ENCODE assay signal across 8 cellular contexts in genomic region chr2:86037795-86038192, GRCh38.
DNase-seq lines count a peak whose midpoint lies in the region; ATAC-seq, FAIRE-seq and TF ChIP-seq lines count a peak whose summit lies in the region.

No MANE protein-coding gene starts in this region.

- H3K9me3 ChIP-seq in OCI-LY3 (ENCODE audit: insufficient read depth, low read length) (no peaks in the 10 kb centered on the region), kidney (ENCODE audit: control insufficient read depth in 1 of 2, low read length in 2 of 2) (no peaks in the 10 kb centered on the region), stomach smooth muscle (ENCODE audit: control insufficient read depth in 2 of 2, low read length in 2 of 2) (no peaks in the 10 kb centered on the region)

- H3K27ac ChIP-seq in OCI-LY3 (ENCODE audit: low read length) (peak overlapping the region; percentile 96), kidney (ENCODE audit: low read depth in 2 of 2, low read length in 2 of 2) (peak overlapping the region; percentile 92 to 94), stomach smooth muscle (ENCODE audit: low read length) (peak overlapping the region; percentile 88)

- H3K27me3 ChIP-seq in OCI-LY3 (ENCODE audit: low read depth, low read length) (no peaks in the 10 kb centered on the region), stomach smooth muscle (ENCODE audit: control insufficient read depth in 1 of 2, insufficient read depth in 2 of 2, low read length in 2 of 2) (no peaks in the 10 kb centered on the region)

- H3K36me3 Mint-ChIP-seq in activated naive CD4-positive, alpha-beta T cell treated with anti-CD3 and anti-CD28 coated beads, Interleukin-2, amount 50 U/mL, for 72 hours = peaks cover 19 to 48% of the 10 kb centered on the region in 2 donors

- ATAC-seq in activated naive CD4-positive, alpha-beta T cell treated with anti-CD3 and anti-CD28 coated beads, Interleukin-2, amount 50 U/mL, for 72 hours = peak; percentile 28 to 29
- no peak for ATAC-seq in GM18520 (IDR thresholded peaks at IDR 0.05; ENCODE audit: unreplicated experiment)

- H3K9me3 Mint-ChIP-seq in activated naive CD4-positive, alpha-beta T cell treated with anti-CD3 and anti-CD28 coated beads, Interleukin-2, amount 50 U/mL, for 72 hours = no peaks in the 10 kb centered on the region

- intact Hi-C loops in kidney (cut with DNase I) = no loop called here

- H3K36me3 ChIP-seq in OCI-LY3 (replicated peaks; ENCODE audit: low read depth, low read length) (peaks cover 57% of the 10 kb centered on the region), kidney (ENCODE audit: control insufficient read depth in 1 of 2, insufficient read depth in 2 of 2, low read length in 2 of 2) (peaks cover 17 to 32% of the 10 kb centered on the region in 2 donors), stomach smooth muscle (ENCODE audit: control insufficient read depth in 2 of 2, insufficient read depth in 2 of 2, low read length in 2 of 2) (peaks cover 36 to 60% of the 10 kb centered on the region in 2 donors)

- H3K4me1 ChIP-seq in OCI-LY3 (ENCODE audit: low read length) (peaks cover 49% of the 10 kb centered on the region), kidney (ENCODE audit: control insufficient read depth in 1 of 2, insufficient read depth in 1 of 2, low read depth in 1 of 2, low read length in 2 of 2) (peaks cover 37 to 38% of the 10 kb centered on the region in 2 donors), stomach smooth muscle (ENCODE audit: control insufficient read depth, insufficient read depth, low read length) (peaks cover 40% of the 10 kb centered on the region)

- H3K4me2 ChIP-seq in OCI-LY3 (ENCODE audit: low read length) = peak overlapping the region; percentile 58

- H3K4me3 ChIP-seq in OCI-LY3 (ENCODE audit: low read length) (no peak overlapping the region), kidney (ENCODE audit: low read length in 2 of 2) (no peak overlapping the region), stomach smooth muscle (ENCODE audit: low read length in 2 of 2) (no peak overlapping the region)

- peaks cover 12% of the 10 kb centered on the region; the same call in 1 of the 2 replicates for H3K79me2 ChIP-seq in OCI-LY3 (ENCODE audit: low read length)

- FAIRE-seq in kidney (lab: Jason Lieb, UNC) = no peak
- FAIRE-seq in frontal cortex (lab: Jason Lieb, UNC) = no peak

- H2AFZ ChIP-seq in OCI-LY3 (ENCODE audit: low read depth, low read length) = no peak overlapping the region

- peak overlapping the region; percentile 78 for H3K9ac ChIP-seq in OCI-LY3 (ENCODE audit: low read length)
- peak overlapping the region; percentile 12 to 17 for H3K9ac ChIP-seq in kidney (ENCODE audit: low read length in 2 of 2)
- peak overlapping the region in 1 of 2 donors; percentile 29 for H3K9ac ChIP-seq in stomach smooth muscle (ENCODE audit: low read length in 2 of 2)

- no peaks in the 10 kb centered on the region for H4K20me1 ChIP-seq in OCI-LY3 (ENCODE audit: insufficient read depth, low read length)

- H3K27ac Mint-ChIP-seq in activated naive CD4-positive, alpha-beta T cell treated with anti-CD3 and anti-CD28 coated beads, Interleukin-2, amount 50 U/mL, for 72 hours = peak overlapping the region; percentile 73 to 87

- peak in 1 of 2 donors; percentile 53 for DNase-seq in activated naive CD4-positive, alpha-beta T cell treated with anti-CD3 and anti-CD28 coated beads, Interleukin-2, amount 50 U/mL, for 72 hours (ENCODE audit: low spot score in 2 of 2)
- no peak for DNase-seq in kidney
- no peak for DNase-seq in frontal cortex (ENCODE audit: low spot score in 2 of 2)
- no peak for DNase-seq in HUDEP-2 (lab: John Stamatoyannopoulos, UW; ENCODE audit: unreplicated experiment in 76 of 76)
- DNase-seq in medulla oblongata (ENCODE audit: extremely low spot score) = no peak

- TF ChIP-seq CTCF in OCI-LY3 (IDR thresholded peaks at IDR 0.05; ENCODE audit: low read depth, low read length) (no peak), kidney (IDR thresholded peaks at IDR 0.05; ENCODE audit: borderline replicate concordance, extremely low read depth, insufficient read depth) (no peak)
